Comparison of ENCODE assay signal across 16 cellular contexts in genomic region chr11:127616171-127616570, GRCh38.
DNase-seq lines count a peak whose midpoint lies in the region; ATAC-seq and TF ChIP-seq lines count a peak whose summit lies in the region.
"Had no signal": no experiment of that assay in that cellular context is flagged by ENCODE, and none has a peak within 500 bp of the region (broad histone marks: within the 10 kb centered on the region; RNA-seq: fewer than 3 reads in every experiment).

No MANE protein-coding gene starts in this region.

- no peak for ATAC-seq in GM18867 (IDR thresholded peaks at IDR 0.05; ENCODE audit: unreplicated experiment)
- ATAC-seq in GM18502 (IDR thresholded peaks at IDR 0.05; ENCODE audit: poor library complexity, unreplicated experiment), result no peak

- DNase-seq in NCI-H510A (lab: John Stamatoyannopoulos, UW), result peak; percentile 12
- no peak for DNase-seq in NCI-H510A treated with DMSO at 0.1 percent for 48 hours (lab: John Stamatoyannopoulos, UW)
- DNase-seq in NCI-H146 treated with DMSO at 0.1 percent for 48 hours (lab: John Stamatoyannopoulos, UW; ENCODE audit: unreplicated experiment), result peak; percentile 18
- peak; percentile 14 for DNase-seq in NCI-H69 (lab: John Stamatoyannopoulos, UW)
- DNase-seq in glutamatergic neuron, result peak; percentile 67
- DNase-seq: C1 segment of cervical spinal cord; Calu3; CD4-positive, alpha-beta memory T cell; DMS53; DMS79 treated with DMSO at 0.1 percent for 48 hours; GF-D8; GM23248; H7; HCEC 1CT had no signal

- peak overlapping the region; percentile 78 for H3K27ac Mint-ChIP-seq in glutamatergic neuron (ENCODE audit: unreplicated experiment)
- H3K27ac Mint-ChIP-seq: CD4-positive, alpha-beta memory T cell had no signal

- no peak for TF ChIP-seq CTCF in glutamatergic neuron (IDR thresholded peaks at IDR 0.05; ENCODE audit: partially characterized antibody, unreplicated experiment)

- peak overlapping the region; percentile 47 for H3K4me3 Mint-ChIP-seq in glutamatergic neuron (ENCODE audit: unreplicated experiment)
- H3K4me3 Mint-ChIP-seq: CD4-positive, alpha-beta memory T cell had no signal

- H3K9me3 Mint-ChIP-seq in glutamatergic neuron (ENCODE audit: unreplicated experiment), result no peaks in the 10 kb centered on the region

- no peaks in the 10 kb centered on the region for H3K27me3 Mint-ChIP-seq in glutamatergic neuron (ENCODE audit: unreplicated experiment)

- peaks cover 45% of the 10 kb centered on the region for H3K4me1 Mint-ChIP-seq in glutamatergic neuron (ENCODE audit: low read depth, unreplicated experiment)

- no peaks in the 10 kb centered on the region for H3K36me3 Mint-ChIP-seq in glutamatergic neuron (ENCODE audit: unreplicated experiment)
- H3K36me3 Mint-ChIP-seq: CD4-positive, alpha-beta memory T cell had no signal
